8 cellular contexts compared by ENCODE assay signal in genomic region chr2:24793752-24794477, GRCh38. TPM values are rescaled to one million over a fixed set of nuclear protein-coding genes. Genes with fewer than 3 reads are reported as not detected.
DNase-seq lines count a peak whose midpoint lies in the region; ATAC-seq lines count a peak whose summit lies in the region.

No MANE protein-coding gene starts in this region.

- peak overlapping the region; percentile 97 for H3K4me3 Mint-ChIP-seq in activated naive CD4-positive, alpha-beta T cell treated with anti-CD3 and anti-CD28 coated beads, Interleukin-2, amount 50 U/mL, for 24 hours
- H3K4me3 Mint-ChIP-seq in stimulated activated naive B cell treated with anti-CD40 and anti-IgM and Interleukin-4, amounts not matched to agents 10 μg/mL and 1 μg/mL and 100 μg/mL, for 72 hours, result peak overlapping the region; percentile 96 to 99

- H3K36me3 Mint-ChIP-seq in activated naive CD4-positive, alpha-beta T cell treated with anti-CD3 and anti-CD28 coated beads, Interleukin-2, amount 50 U/mL, for 24 hours, result peaks cover 7% of the 10 kb centered on the region
- peaks cover 40 to 61% of the 10 kb centered on the region in 2 donors for H3K36me3 Mint-ChIP-seq in activated naive CD4-positive, alpha-beta T cell treated with anti-CD3 and anti-CD28 coated beads, Interleukin-2, amount 50 U/mL, for 72 hours
- H3K36me3 Mint-ChIP-seq in stimulated activated naive B cell treated with anti-CD40 and anti-IgM and Interleukin-4, amounts not matched to agents 10 μg/mL and 1 μg/mL and 100 μg/mL, for 72 hours, result peaks cover 26 to 39% of the 10 kb centered on the region in 2 donors

- H3K36me3 ChIP-seq in iPS-20b (ENCODE audit: insufficient read depth, low read depth, low read length), result peaks cover 49% of the 10 kb centered on the region

- no peaks in the 10 kb centered on the region for H3K9me3 ChIP-seq in iPS-20b (ENCODE audit: insufficient read depth, low read depth, low read length)

- H3K4me3 ChIP-seq in iPS-20b (ENCODE audit: low read length), result peak overlapping the region; percentile 92

- peaks cover 11% of the 10 kb centered on the region for H3K4me1 ChIP-seq in iPS-20b (ENCODE audit: insufficient read depth, low read length)

- peak overlapping the region; percentile 99 for H3K27ac Mint-ChIP-seq in activated naive CD4-positive, alpha-beta T cell treated with anti-CD3 and anti-CD28 coated beads, Interleukin-2, amount 50 U/mL, for 24 hours
- H3K27ac Mint-ChIP-seq in activated naive CD4-positive, alpha-beta T cell treated with anti-CD3 and anti-CD28 coated beads, Interleukin-2, amount 50 U/mL, for 72 hours, result peak overlapping the region; percentile 97 to 99
- H3K27ac Mint-ChIP-seq in stimulated activated naive B cell treated with anti-CD40 and anti-IgM and Interleukin-4, amounts not matched to agents 10 μg/mL and 1 μg/mL and 100 μg/mL, for 72 hours, result peak overlapping the region; percentile 100

- no peaks in the 10 kb centered on the region for H3K9me3 Mint-ChIP-seq in activated naive CD4-positive, alpha-beta T cell treated with anti-CD3 and anti-CD28 coated beads, Interleukin-2, amount 50 U/mL, for 24 hours
- peaks cover 0 to 3% of the 10 kb centered on the region in 2 donors for H3K9me3 Mint-ChIP-seq in activated naive CD4-positive, alpha-beta T cell treated with anti-CD3 and anti-CD28 coated beads, Interleukin-2, amount 50 U/mL, for 72 hours
- H3K9me3 Mint-ChIP-seq in stimulated activated naive B cell treated with anti-CD40 and anti-IgM and Interleukin-4, amounts not matched to agents 10 μg/mL and 1 μg/mL and 100 μg/mL, for 72 hours, result no peaks in the 10 kb centered on the region

- no peaks in the 10 kb centered on the region for H3K27me3 Mint-ChIP-seq in activated naive CD4-positive, alpha-beta T cell treated with anti-CD3 and anti-CD28 coated beads, Interleukin-2, amount 50 U/mL, for 24 hours
- peaks cover 0 to 2% of the 10 kb centered on the region in 2 donors for H3K27me3 Mint-ChIP-seq in stimulated activated naive B cell treated with anti-CD40 and anti-IgM and Interleukin-4, amounts not matched to agents 10 μg/mL and 1 μg/mL and 100 μg/mL, for 72 hours

- DNase-seq in activated naive CD4-positive, alpha-beta T cell (lab: John Stamatoyannopoulos, UW), result no peak
- peak; percentile 50 for DNase-seq in NCI-H1105 treated with DMSO at 0.1 percent for 48 hours (lab: John Stamatoyannopoulos, UW)
- DNase-seq in activated naive CD4-positive, alpha-beta T cell treated with anti-CD3 and anti-CD28 coated beads, Interleukin-2, amount 50 U/mL, for 72 hours (ENCODE audit: low spot score in 2 of 2), result peak in 1 of 2 donors; percentile 9
- DNase-seq in stimulated activated naive B cell treated with anti-CD40 and anti-IgM and Interleukin-4, amounts not matched to agents 10 μg/mL and 1 μg/mL and 100 μg/mL, for 72 hours, result no peak
- no peak for DNase-seq in central memory CD4-positive, alpha-beta T cell

- H3K9ac ChIP-seq in iPS-20b (ENCODE audit: low read depth, low read length), result peak overlapping the region; percentile 87

- peaks cover 36% of the 10 kb centered on the region for H3K4me1 Mint-ChIP-seq in activated naive CD4-positive, alpha-beta T cell treated with anti-CD3 and anti-CD28 coated beads, Interleukin-2, amount 50 U/mL, for 24 hours
- peaks cover 8 to 26% of the 10 kb centered on the region in 2 donors for H3K4me1 Mint-ChIP-seq in stimulated activated naive B cell treated with anti-CD40 and anti-IgM and Interleukin-4, amounts not matched to agents 10 μg/mL and 1 μg/mL and 100 μg/mL, for 72 hours

- H3K27me3 ChIP-seq in iPS-20b (ENCODE audit: insufficient read depth, low read length), result no peaks in the 10 kb centered on the region

- peak overlapping the region; percentile 51 for H3K27ac ChIP-seq in iPS-20b (ENCODE audit: low read length)

- no peak for ATAC-seq in activated naive CD4-positive, alpha-beta T cell treated with anti-CD3 and anti-CD28 coated beads, Interleukin-2, amount 50 U/mL, for 72 hours
- ATAC-seq in stimulated activated naive B cell treated with anti-CD40 and anti-IgM and Interleukin-4, amounts not matched to agents 10 μg/mL and 1 μg/mL and 100 μg/mL, for 72 hours (replicated peaks), result no peak
- ATAC-seq in GM18861 (IDR thresholded peaks at IDR 0.05; ENCODE audit: unreplicated experiment), result no peak

RNA-seq across cellular contexts. Expression of gene CENPO, which starts 0.7 kb away (rescaled TPM):
- 10 to 100 TPM; 28.6 to 49.3 TPM for total RNA-seq in activated naive CD4-positive, alpha-beta T cell treated with anti-CD3 and anti-CD28 coated beads, Interleukin-2, amount 50 U/mL, for 72 hours

RNA-seq across cellular contexts. Expression of gene PTRHD1, which starts 0.7 kb away (rescaled TPM):
- total RNA-seq in activated naive CD4-positive, alpha-beta T cell treated with anti-CD3 and anti-CD28 coated beads, Interleukin-2, amount 50 U/mL, for 72 hours, result 10 to 100 TPM; 13.7 to 24.4 TPM
